In the genomic region with DNA sequence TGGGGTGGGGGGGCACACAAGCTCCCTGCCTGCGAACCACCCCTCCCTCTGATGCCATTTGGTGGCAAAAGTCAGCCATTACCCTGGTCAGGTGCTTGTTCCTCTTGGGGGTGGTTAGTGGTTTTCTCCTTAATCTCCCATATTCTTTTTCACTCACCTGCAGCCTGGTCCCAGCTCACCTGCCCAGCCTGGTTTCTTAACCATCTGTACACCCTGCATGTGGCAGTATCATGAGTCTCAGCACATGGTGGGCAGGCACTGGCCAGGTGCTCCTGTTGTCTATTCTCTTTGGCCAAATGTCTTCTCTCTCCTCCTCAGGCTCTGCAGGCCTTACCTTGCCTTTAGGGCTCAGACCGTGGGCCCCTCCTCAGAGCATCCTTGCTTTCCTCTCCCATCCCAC, we compare ENCODE assay signal across 1 cellular context.
TF ChIP-seq lines count a peak whose summit lies in the region.

No MANE protein-coding gene starts in this region.

TF ChIP-seq in GM12878, 131 proteins besides CTCF, POLR2A, EP300 and RAD21:
- no peak for TF ChIP-seq PAX5 (IDR thresholded peaks at IDR 0.05; ENCODE audit: borderline replicate concordance, low read depth, low read length)
- TF ChIP-seq HDAC6 (IDR thresholded peaks at IDR 0.05; ENCODE audit: unreplicated experiment), result no peak
- TF ChIP-seq NR2F1 (conservative IDR thresholded peaks at IDR 0.05), result no peak
- TF ChIP-seq, protein P1, sequence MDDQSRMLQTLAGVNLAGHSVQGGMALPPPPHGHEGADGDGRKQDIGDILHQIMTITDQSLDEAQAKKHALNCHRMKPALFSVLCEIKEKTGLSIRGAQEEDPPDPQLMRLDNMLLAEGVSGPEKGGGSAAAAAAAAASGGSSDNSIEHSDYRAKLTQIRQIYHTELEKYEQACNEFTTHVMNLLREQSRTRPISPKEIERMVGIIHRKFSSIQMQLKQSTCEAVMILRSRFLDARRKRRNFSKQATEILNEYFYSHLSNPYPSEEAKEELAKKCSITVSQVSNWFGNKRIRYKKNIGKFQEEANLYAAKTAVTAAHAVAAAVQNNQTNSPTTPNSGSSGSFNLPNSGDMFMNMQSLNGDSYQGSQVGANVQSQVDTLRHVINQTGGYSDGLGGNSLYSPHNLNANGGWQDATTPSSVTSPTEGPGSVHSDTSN (IDR thresholded peaks at IDR 0.05; ENCODE audit: insufficient replicate concordance, low read depth, low read length), result no peak
- no peak for TF ChIP-seq ATF3 (IDR thresholded peaks at IDR 0.05; ENCODE audit: borderline replicate concordance, extremely low read depth, low read depth, low read length)
- TF ChIP-seq, protein P2, sequence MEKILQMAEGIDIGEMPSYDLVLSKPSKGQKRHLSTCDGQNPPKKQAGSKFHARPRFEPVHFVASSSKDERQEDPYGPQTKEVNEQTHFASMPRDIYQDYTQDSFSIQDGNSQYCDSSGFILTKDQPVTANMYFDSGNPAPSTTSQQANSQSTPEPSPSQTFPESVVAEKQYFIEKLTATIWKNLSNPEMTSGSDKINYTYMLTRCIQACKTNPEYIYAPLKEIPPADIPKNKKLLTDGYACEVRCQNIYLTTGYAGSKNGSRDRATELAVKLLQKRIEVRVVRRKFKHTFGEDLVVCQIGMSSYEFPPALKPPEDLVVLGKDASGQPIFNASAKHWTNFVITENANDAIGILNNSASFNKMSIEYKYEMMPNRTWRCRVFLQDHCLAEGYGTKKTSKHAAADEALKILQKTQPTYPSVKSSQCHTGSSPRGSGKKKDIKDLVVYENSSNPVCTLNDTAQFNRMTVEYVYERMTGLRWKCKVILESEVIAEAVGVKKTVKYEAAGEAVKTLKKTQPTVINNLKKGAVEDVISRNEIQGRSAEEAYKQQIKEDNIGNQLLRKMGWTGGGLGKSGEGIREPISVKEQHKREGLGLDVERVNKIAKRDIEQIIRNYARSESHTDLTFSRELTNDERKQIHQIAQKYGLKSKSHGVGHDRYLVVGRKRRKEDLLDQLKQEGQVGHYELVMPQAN (conservative IDR thresholded peaks at IDR 0.05), result no peak
- TF ChIP-seq NR2C1 (IDR thresholded peaks at IDR 0.05), result no peak
- TF ChIP-seq SP1 (IDR thresholded peaks at IDR 0.05; ENCODE audit: low read depth, low read length), result no peak
- TF ChIP-seq BCL11A (IDR thresholded peaks at IDR 0.05; ENCODE audit: low read depth, low read length), result no peak
- no peak for TF ChIP-seq SIN3A (IDR thresholded peaks at IDR 0.05; ENCODE audit: low read depth, low read length)
